In the genomic region with DNA sequence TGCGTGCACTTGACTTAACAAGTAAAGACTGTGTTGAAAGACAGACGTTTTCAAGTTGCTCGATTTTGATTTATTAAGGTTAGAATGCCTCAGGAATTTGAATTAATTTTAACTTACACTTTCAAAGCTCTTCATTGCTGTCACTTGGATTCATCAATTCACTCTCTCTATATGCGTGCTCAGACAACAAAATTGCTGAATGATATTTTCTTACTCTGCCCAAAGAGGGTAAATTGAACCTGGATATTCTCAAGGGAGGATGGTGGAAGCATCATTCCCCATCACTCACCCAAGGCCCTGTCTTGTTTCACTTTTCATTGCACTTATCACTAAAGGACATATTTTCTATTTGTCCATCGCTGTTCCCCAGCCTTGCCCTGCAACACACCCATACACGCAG, we compare ENCODE assay signal across 34 cellular contexts.
"Had no signal": no experiment of that assay in that cellular context is flagged by ENCODE, and none has a peak within 500 bp of the region (broad histone marks: within the 10 kb centered on the region; RNA-seq: fewer than 3 reads in every experiment).

No MANE protein-coding gene starts in this region.

- H3K9ac ChIP-seq: KMS-11 had no signal

- DNase-seq: Karpas-422, Kasumi-1, KG1, MG63, MM.1S, MV-4-11, NCI-H1048, NCI-H1092, NCI-H1092 treated with DMSO at 0.1 percent for 48 hours, NCI-H1105, NCI-H1105 treated with DMSO at 0.1 percent for 48 hours, NCI-H1417, NCI-H1417 treated with DMSO at 0.1 percent for 48 hours, NCI-H1436, NCI-H1436 treated with DMSO at 0.1 percent for 48 hours, NCI-H146, NCI-H1694, NCI-H1694 treated with DMSO at 0.1 percent for 48 hours, NCI-H187, NCI-H187 treated with DMSO at 0.1 percent for 48 hours, NCI-H1930, NCI-H2029, NCI-H2029 treated with DMSO at 0.1 percent for 48 hours, NCI-H2081, NCI-H2081 treated with DMSO at 0.1 percent for 48 hours, NCI-H2107, NCI-H2171 treated with DMSO at 0.1 percent for 48 hours, NCI-H2227 treated with DMSO at 0.1 percent for 48 hours, NCI-H226, NCI-H345, NCI-H446, NCI-H446 treated with DMSO at 0.1 percent for 48 hours, NCI-H510A had no signal

- H3K9me3 ChIP-seq: MG63 had no signal

- H3K36me3 ChIP-seq: MG63 had no signal

- H3K27me3 ChIP-seq: MG63 had no signal

- H3K4me2 ChIP-seq: KMS-11 had no signal

- H3K27ac ChIP-seq: KMS-11 had no signal

- H3K4me3 ChIP-seq: MG63 had no signal
